Comparison of ENCODE assay signal across 18 cellular contexts in the genomic region with DNA sequence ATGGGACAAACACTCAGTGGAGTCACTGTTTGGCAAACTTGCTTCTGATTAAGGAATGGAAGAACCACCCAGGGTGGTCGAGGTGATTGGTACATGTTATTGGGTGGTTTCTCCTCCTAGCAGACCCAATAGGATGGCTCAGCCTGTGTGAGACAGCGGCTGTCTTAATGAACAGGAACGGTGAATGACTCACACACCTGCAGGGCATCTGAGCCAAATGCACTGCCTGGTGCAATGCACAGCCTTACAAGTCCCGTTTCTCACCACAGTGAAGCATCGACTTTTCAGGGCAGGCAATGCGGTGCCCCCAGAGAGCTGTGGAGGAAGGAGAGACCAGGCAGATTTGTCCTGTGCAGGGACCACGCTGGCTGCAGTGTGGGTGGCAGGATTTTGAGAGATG.
A peak's percentile ranks its signal among the peaks of the same experiment; 100 is the strongest.
DNase-seq lines count a peak whose midpoint lies in the region; ATAC-seq, FAIRE-seq and TF ChIP-seq lines count a peak whose summit lies in the region.
"Had no signal": no experiment of that assay in that cellular context is flagged by ENCODE, and none has a peak within 500 bp of the region (broad histone marks: within the 10 kb centered on the region; RNA-seq: fewer than 3 reads in every experiment).

No MANE protein-coding gene starts in this region.

- H3K9me3 ChIP-seq in mucosa of descending colon, result no peaks in the 10 kb centered on the region
- H3K9me3 ChIP-seq: BLaER1, SJSA1 had no signal

- H3K4me1 ChIP-seq in mucosa of descending colon (ENCODE audit: low read depth), result no peaks in the 10 kb centered on the region

- intact Hi-C loops in mucosa of descending colon (cut with DNase I, micrococcal nuclease), result no loop called here

- no peak overlapping the region for H3K4me3 ChIP-seq in bronchial epithelial cell (ENCODE audit: low read depth, low read length)
- H3K4me3 ChIP-seq in mucosa of descending colon, result no peak overlapping the region
- H3K4me3 ChIP-seq: BLaER1, SJSA1 had no signal

- TF ChIP-seq CTCF in bronchial epithelial cell (IDR thresholded peaks at IDR 0.05; ENCODE audit: insufficient read depth, low read length, severe bottlenecking) (no peak), mucosa of descending colon (IDR thresholded peaks at IDR 0.05) (no peak)

- ATAC-seq in mucosa of descending colon (peak; percentile 20), HG02759 (IDR thresholded peaks at IDR 0.05; ENCODE audit: unreplicated experiment) (no peak), HG03045 (IDR thresholded peaks at IDR 0.05; ENCODE audit: unreplicated experiment) (no peak)
- ATAC-seq: HepG2 had no signal

- peak; percentile 7 for FAIRE-seq in bronchial epithelial cell (lab: Jason Lieb, UNC)
- FAIRE-seq: A204.1, HepG2 had no signal

- no peaks in the 10 kb centered on the region for H3K27me3 ChIP-seq in bronchial epithelial cell (ENCODE audit: control insufficient read depth, insufficient read depth, low read length)
- H3K27me3 ChIP-seq: BLaER1, SJSA1 had no signal

- DNase-seq in COLO668 (lab: John Stamatoyannopoulos, UW; ENCODE audit: unreplicated experiment), result peak; percentile 39
- DNase-seq in NCI-H226, result peak; percentile 10
- peak; percentile 57 for DNase-seq in bronchial epithelial cell (ENCODE audit: low read depth)
- DNase-seq in mucosa of descending colon, result no peak
- DNase-seq in COLO829 (ENCODE audit: low spot score), result no peak
- no peak for DNase-seq in inferior parietal cortex (ENCODE audit: extremely low spot score)
- DNase-seq: CD8-positive, alpha-beta memory T cell; GOT3; NCI-H1092 treated with DMSO at 0.1 percent for 48 hours; NCI-H1694 treated with DMSO at 0.1 percent for 48 hours; NCI-H345; NCI-H526 had no signal

- H3K36me3 ChIP-seq in bronchial epithelial cell (ENCODE audit: control insufficient read depth, insufficient read depth, low read length) (no peaks in the 10 kb centered on the region), mucosa of descending colon (ENCODE audit: low read depth) (no peaks in the 10 kb centered on the region)
- H3K36me3 ChIP-seq: BLaER1, SJSA1 had no signal

Comparison
In these comparisons a context has a peak if more than half of its experiments do, and no peak if none do; other contexts are left out.
1. DNase-seq: peak in COLO668 (single experiment), NCI-H226 (single experiment) and bronchial epithelial cell (single experiment); none in mucosa of descending colon (0 of 3), COLO829 (single experiment) and inferior parietal cortex (single experiment).